Comparison of ENCODE assay signal across 18 cellular contexts in the genomic region with DNA sequence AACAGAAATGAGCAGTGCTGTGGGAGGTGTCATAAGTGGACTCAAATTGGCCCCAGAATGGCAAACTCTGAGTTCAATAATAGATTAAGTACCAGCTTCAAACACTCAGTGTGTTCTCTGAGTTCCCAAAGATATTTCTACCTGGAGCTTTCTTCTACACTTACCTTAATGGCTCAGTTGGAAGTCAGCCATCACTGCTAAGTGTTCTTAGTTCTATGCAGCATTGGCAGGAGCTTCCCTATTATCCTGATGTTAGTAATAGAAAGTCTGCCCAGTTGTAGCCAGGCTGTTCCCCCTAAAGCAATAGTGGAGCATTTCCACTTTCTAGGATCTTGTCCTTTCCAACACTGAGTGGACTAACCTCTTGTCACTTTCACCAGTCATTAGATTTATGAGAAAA.
"Had no signal": no experiment of that assay in that cellular context is flagged by ENCODE, and none has a peak within 500 bp of the region (broad histone marks: within the 10 kb centered on the region; RNA-seq: fewer than 3 reads in every experiment).

No MANE protein-coding gene starts in this region.

- H3K27me3 Mint-ChIP-seq: activated naive CD4-positive, alpha-beta T cell treated with anti-CD3 and anti-CD28 coated beads, Interleukin-2, amount 50 U/mL, for 24 hours; memory B cell had no signal

- DNase-seq: activated CD4-positive, alpha-beta T cell treated with anti-CD3 and anti-CD28 coated beads for 1 hour; activated CD4-positive, alpha-beta T cell treated with anti-CD3 and anti-CD28 coated beads, Interleukin-2, amount 50 U/mL, for 4 hours; activated gamma-delta T cell; effector CD8-positive, alpha-beta T cell; heart right ventricle; naive thymus-derived CD4-positive, alpha-beta T cell; right lobe of liver; small intestine; stimulated activated CD4-positive, alpha-beta T cell treated with anti-CD3 and anti-CD28 coated beads, Interleukin-15, amount 100 ng/mL, for 24 hours; stimulated activated CD4-positive, alpha-beta T cell treated with anti-CD3 and anti-CD28 coated beads, Interleukin-2, amount 100 ng/mL, for 48 hours; testis; upper lobe of left lung had no signal

- H3K9me3 ChIP-seq: heart right ventricle, right lobe of liver, testis, upper lobe of left lung had no signal

- H3K36me3 ChIP-seq: cardiac muscle cell, heart right ventricle, right lobe of liver, upper lobe of left lung had no signal

- H3K4me3 Mint-ChIP-seq: activated naive CD4-positive, alpha-beta T cell treated with anti-CD3 and anti-CD28 coated beads, Interleukin-2, amount 50 U/mL, for 24 hours; dendritic cell treated with granulocyte-macrophage colony-stimulating factor and Interleukin-4, amounts not matched to agents 40 ng/mL and 50 ng/mL, for 4 days; memory B cell had no signal

- H3K27me3 ChIP-seq: cardiac muscle cell, heart right ventricle, right lobe of liver, testis, upper lobe of left lung had no signal

- H3K27ac ChIP-seq: cardiac muscle cell, heart right ventricle, right lobe of liver, testis, upper lobe of left lung, VCaP had no signal

- ATAC-seq: esophagus mucosa; heart right ventricle; naive thymus-derived CD4-positive, alpha-beta T cell; right lobe of liver had no signal

- H3K27ac Mint-ChIP-seq: activated naive CD4-positive, alpha-beta T cell treated with anti-CD3 and anti-CD28 coated beads, Interleukin-2, amount 50 U/mL, for 24 hours; dendritic cell treated with granulocyte-macrophage colony-stimulating factor and Interleukin-4, amounts not matched to agents 40 ng/mL and 50 ng/mL, for 4 days; memory B cell had no signal

- H3K4me3 ChIP-seq: cardiac muscle cell, heart right ventricle, right lobe of liver, testis, upper lobe of left lung had no signal

- H3K9me3 Mint-ChIP-seq: activated naive CD4-positive, alpha-beta T cell treated with anti-CD3 and anti-CD28 coated beads, Interleukin-2, amount 50 U/mL, for 24 hours; dendritic cell treated with granulocyte-macrophage colony-stimulating factor and Interleukin-4, amounts not matched to agents 40 ng/mL and 50 ng/mL, for 4 days; memory B cell; naive thymus-derived CD4-positive, alpha-beta T cell had no signal
